33 cellular contexts compared by ENCODE assay signal in the genomic region with DNA sequence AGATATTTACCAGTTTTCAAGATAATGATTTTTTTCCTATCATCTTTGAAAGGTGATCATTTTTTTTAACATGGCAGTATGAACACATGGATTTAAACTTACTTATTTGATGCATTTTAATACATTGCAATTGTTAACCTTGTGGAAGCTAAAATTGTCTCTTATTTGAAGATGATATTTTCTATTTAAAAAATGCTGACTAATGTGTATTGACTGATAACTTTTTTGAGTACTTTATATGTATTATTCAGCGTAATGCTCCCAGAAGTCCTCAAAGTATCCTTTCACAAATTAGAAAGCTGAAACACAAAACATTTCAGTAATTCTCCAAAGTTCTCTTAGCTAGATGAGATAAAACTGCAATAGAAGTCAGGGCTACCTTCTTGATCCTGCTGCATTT.
"Had no signal": no experiment of that assay in that cellular context is flagged by ENCODE, and none has a peak within 500 bp of the region (broad histone marks: within the 10 kb centered on the region; RNA-seq: fewer than 3 reads in every experiment).

No MANE protein-coding gene starts in this region.

- H3K27me3 ChIP-seq: adrenal gland, body of pancreas, brain microvascular endothelial cell, breast epithelium had no signal

- H3K4me3 ChIP-seq: adrenal gland, body of pancreas, breast epithelium had no signal

- H3K27ac ChIP-seq: adrenal gland, body of pancreas, brain microvascular endothelial cell, breast epithelium, VCaP had no signal

- DNase-seq: activated B cell treated with CpG ODN at 0.5 μM for 24 hours; activated CD4-positive, alpha-beta memory T cell treated with anti-CD3 and anti-CD28 coated beads for 36 hours; activated CD4-positive, alpha-beta T cell treated with anti-CD3 and anti-CD28 coated beads for 4 hours; activated CD4-positive, alpha-beta T cell treated with anti-CD3 and anti-CD28 coated beads, Interleukin-2, amount 10 ng/mL, durations not matched to agents 24 days and 14 days; activated CD4-positive, alpha-beta T cell treated with anti-CD3 and anti-CD28 coated beads, Interleukin-2, amount 50 U/mL, for 1 hour; activated CD4-positive, alpha-beta T cell treated with anti-CD3 and anti-CD28 coated beads, Interleukin-2, amount 50 U/mL, for 4 hours; activated CD4-positive, CD25-positive, alpha-beta regulatory T cell treated with anti-CD3 and anti-CD28 coated beads, Interleukin-2, amount 50 U/mL, for 72 hours; activated CD8-positive, alpha-beta memory T cell treated with anti-CD3 and anti-CD28 coated beads, Interleukin-2, amount 50 U/mL, for 4 hours; activated CD8-positive, alpha-beta T cell treated with anti-CD3 and anti-CD28 coated beads for 36 hours; activated effector memory CD4-positive, alpha-beta T cell treated with anti-CD3 and anti-CD28 coated beads, Interleukin-2, amount 50 U/mL, for 16 hours; activated gamma-delta T cell treated with Interleukin-2 at 50 U/mL for 16 hours; activated naive CD4-positive, alpha-beta T cell; activated naive CD4-positive, alpha-beta T cell treated with anti-CD3 and anti-CD28 coated beads for 36 hours; activated naive CD4-positive, alpha-beta T cell treated with anti-CD3 and anti-CD28 coated beads, Interleukin-2, amount 50 U/mL, for 16 hours; activated naive CD8-positive, alpha-beta T cell treated with anti-CD3 and anti-CD28 coated beads for 36 hours; activated T-cell treated with anti-CD3 and anti-CD28 coated beads for 4 hours; activated T-cell treated with anti-CD3 and anti-CD28 coated beads, Interleukin-2, amount 50 U/mL, for 1 hour; activated T-cell treated with anti-CD3 and anti-CD28 coated beads, Interleukin-2, amount 50 U/mL, for 4 hours; activated T-cell treated with anti-CD3 and anti-CD28 coated beads, Interleukin-2, amount 50 U/mL, for 72 hours; adrenal gland; amniotic stem cell; aorta; body of pancreas; brain microvascular endothelial cell; central memory CD4-positive, alpha-beta T cell; T-helper 2 cell; T-helper 9 cell had no signal

- H3K36me3 ChIP-seq: adrenal gland, brain microvascular endothelial cell, breast epithelium had no signal

- H3K4me1 ChIP-seq: adrenal gland, body of pancreas, breast epithelium had no signal

- H3K9me3 ChIP-seq: adrenal gland, body of pancreas, breast epithelium had no signal

- FAIRE-seq: astrocyte, TTC549 had no signal

- ATAC-seq: activated CD8-positive, alpha-beta T cell treated with anti-CD3 and anti-CD28 coated beads for 36 hours; activated naive CD4-positive, alpha-beta T cell treated with anti-CD3 and anti-CD28 coated beads, Interleukin-2, amount 50 U/mL, for 72 hours; activated T-cell treated with anti-CD3 and anti-CD28 coated beads, Interleukin-2, amount 50 U/mL, for 4 hours; activated T-cell treated with anti-CD3 and anti-CD28 coated beads, Interleukin-2, amount 50 U/mL, for 72 hours; activated T-helper 17 cell treated with anti-CD3 and anti-CD28 coated beads, Interleukin-2, amount 50 U/mL, for 72 hours; body of pancreas had no signal
